Comparison of ENCODE assay signal across 17 cellular contexts in the genomic region with DNA sequence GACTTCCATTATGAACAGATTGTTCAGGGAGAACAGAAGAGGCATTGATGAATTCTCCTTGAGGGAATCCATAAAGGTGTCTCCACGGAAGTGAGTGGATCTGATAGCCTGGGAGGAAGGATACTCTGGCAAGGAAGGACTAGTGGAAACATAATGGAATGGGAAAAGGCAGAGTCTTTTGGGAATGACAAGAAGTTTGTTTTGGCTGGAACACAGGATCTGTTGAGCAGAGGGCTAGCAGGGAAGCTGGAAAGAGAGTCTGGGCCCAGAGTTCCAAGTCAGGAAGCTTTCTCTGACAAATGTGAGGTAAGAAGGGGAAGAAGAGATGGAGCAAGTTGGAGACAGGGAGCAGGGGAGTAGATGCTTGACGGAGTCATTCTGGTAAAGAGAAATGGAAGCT. TPM values are rescaled to one million over a fixed set of nuclear protein-coding genes. Genes with fewer than 3 reads are reported as not detected.
"Had no signal": no experiment of that assay in that cellular context is flagged by ENCODE, and none has a peak within 500 bp of the region (broad histone marks: within the 10 kb centered on the region; RNA-seq: fewer than 3 reads in every experiment).

No MANE protein-coding gene starts in this region.

- H2AFZ ChIP-seq: hepatocyte had no signal

- H3K27me3 ChIP-seq: body of pancreas, colonic mucosa, hepatocyte, upper lobe of right lung had no signal

- H3K9me3 ChIP-seq: body of pancreas, colonic mucosa, lower lobe of right lung, upper lobe of right lung had no signal

- DNase-seq: activated CD4-positive, alpha-beta T cell treated with anti-CD3 and anti-CD28 coated beads, Interleukin-2, amount 10 ng/mL, durations not matched to agents 7 days and 5 days; activated CD8-positive, alpha-beta T cell treated with anti-CD3 and anti-CD28 coated beads, Interleukin-2, amount 10 ng/mL, durations not matched to agents 7 days and 5 days; activated naive CD4-positive, alpha-beta T cell treated with Interleukin-2 at 50 U/mL for 16 hours; activated naive CD8-positive, alpha-beta T cell treated with anti-CD3 and anti-CD28 coated beads, Interleukin-2, amount 10 ng/mL, durations not matched to agents 7 days and 5 days; activated T-cell treated with anti-CD3 and anti-CD28 coated beads, Interleukin-2, amount 50 U/mL, for 24 hours; body of pancreas; central memory CD4-positive, alpha-beta T cell; colonic mucosa; erythroblast; left cardiac atrium; lower lobe of right lung; posterior cingulate gyrus; retina; upper lobe of right lung had no signal

- H3K4me2 ChIP-seq: hepatocyte had no signal

- ATAC-seq: activated CD4-positive, CD25-positive, alpha-beta regulatory T cell treated with anti-CD3 and anti-CD28 coated beads, Interleukin-2, amount 50 U/mL, for 24 hours; activated CD8-positive, alpha-beta T cell treated with anti-CD3 and anti-CD28 coated beads, Interleukin-2, amount 10 ng/mL, durations not matched to agents 7 days and 5 days; body of pancreas; lower lobe of right lung; upper lobe of right lung had no signal

- H3K4me1 ChIP-seq: body of pancreas, colonic mucosa, upper lobe of right lung had no signal

- H3K4me3 ChIP-seq: body of pancreas, colonic mucosa, hepatocyte, lower lobe of right lung, upper lobe of right lung had no signal

- H3K36me3 ChIP-seq: colonic mucosa, lower lobe of right lung, upper lobe of right lung had no signal

- H3K27ac ChIP-seq: body of pancreas, colonic mucosa, hepatocyte, lower lobe of right lung, upper lobe of right lung had no signal

- H3K79me2 ChIP-seq: hepatocyte had no signal

RNA-seq across cellular contexts. Expression of a gene that starts 8.1 kb away (rescaled TPM):
- total RNA-seq: activated CD4-positive, alpha-beta T cell treated with anti-CD3 and anti-CD28 coated beads, Interleukin-2, amount 10 ng/mL, durations not matched to agents 7 days and 5 days; activated CD8-positive, alpha-beta T cell treated with anti-CD3 and anti-CD28 coated beads, Interleukin-2, amount 10 ng/mL, durations not matched to agents 7 days and 5 days; activated naive CD8-positive, alpha-beta T cell treated with anti-CD3 and anti-CD28 coated beads, Interleukin-2, amount 10 ng/mL, durations not matched to agents 7 days and 5 days; activated T-helper 2 cell treated with anti-CD3 and anti-CD28 coated beads, Interferon-gamma antibody, Interleukin-2, Interleukin-4, amounts not matched to agents 10 μg/mL and 5 μg/mL and 100 μg/mL, durations not matched to agents 14 hours and 24 hours and 36 hours had no signal
